Comparison of ENCODE assay signal across 11 cellular contexts in the genomic region with DNA sequence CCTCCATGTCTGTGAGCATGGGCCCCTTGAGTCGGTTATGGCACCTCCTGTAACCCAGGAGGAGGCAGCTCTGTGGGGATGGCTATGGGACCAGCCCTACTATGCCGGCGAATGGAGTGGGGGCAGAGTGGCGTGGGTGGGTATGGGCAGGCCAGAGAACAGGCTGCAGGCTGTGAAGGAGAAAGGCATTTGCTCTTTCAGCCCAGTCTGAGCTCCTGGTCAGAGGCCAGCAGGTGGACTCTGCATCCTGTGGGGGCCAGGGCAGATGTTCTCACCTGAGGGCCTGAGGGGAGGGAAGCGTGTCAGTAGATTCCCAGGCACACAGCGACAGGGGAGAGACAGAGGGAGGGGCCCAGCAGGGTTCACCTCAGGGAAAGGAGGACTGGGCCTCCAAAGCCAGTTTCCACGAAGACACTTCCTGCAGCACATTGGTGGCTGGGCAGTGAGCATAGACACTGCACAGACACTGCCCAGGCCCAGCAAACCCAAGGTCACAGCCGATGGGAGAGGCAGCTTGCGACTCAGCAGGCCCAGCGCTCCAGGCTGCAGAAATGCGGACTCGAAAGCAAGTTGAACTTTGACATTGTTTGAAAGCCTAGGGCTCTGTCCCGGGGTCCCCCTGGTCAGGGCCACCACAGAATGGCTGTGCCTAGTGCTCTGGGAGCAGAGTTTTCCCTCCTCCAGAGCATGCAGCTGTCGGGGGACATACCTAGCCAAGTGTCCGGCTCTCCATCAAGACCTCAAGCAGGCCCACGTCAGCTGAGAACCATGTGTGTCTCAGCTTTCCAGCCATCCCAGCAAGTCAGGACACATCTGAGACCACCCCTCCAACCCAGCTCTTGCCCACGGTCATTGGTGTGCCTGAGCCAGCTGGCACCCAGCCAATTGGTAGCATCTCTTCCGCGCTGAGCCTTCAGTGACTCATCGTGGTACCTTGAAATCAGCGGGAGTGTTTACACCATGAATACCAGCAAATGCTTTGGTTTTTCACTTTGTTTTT. TPM values are rescaled to one million over a fixed set of nuclear protein-coding genes. Genes with fewer than 3 reads are reported as not detected.
DNase-seq lines count a peak whose midpoint lies in the region; ATAC-seq and TF ChIP-seq lines count a peak whose summit lies in the region.
"Had no signal": no experiment of that assay in that cellular context is flagged by ENCODE, and none has a peak within 500 bp of the region (broad histone marks: within the 10 kb centered on the region; RNA-seq: fewer than 3 reads in every experiment).

No MANE protein-coding gene starts in this region.

- H3K27me3 Mint-ChIP-seq in CD8-positive, alpha-beta memory T cell, result peaks cover 21 to 47% of the 10 kb centered on the region in 2 donors

- no peaks in the 10 kb centered on the region for H3K79me2 ChIP-seq in HCT116 (ENCODE audit: insufficient read depth, low read length)

- no peaks in the 10 kb centered on the region for H3K9me3 ChIP-seq in A673 (ENCODE audit: low read depth, low read length, poor library complexity, severe bottlenecking)
- H3K9me3 ChIP-seq in HCT116 (ENCODE audit: control insufficient read depth in 1 of 2, insufficient read depth in 1 of 2, low read depth in 1 of 2, low read length in 2 of 2), result no peaks in the 10 kb centered on the region
- no peaks in the 10 kb centered on the region for H3K9me3 ChIP-seq in RWPE2 (ENCODE audit: severe bottlenecking)
- no peaks in the 10 kb centered on the region for H3K9me3 ChIP-seq in CD8-positive, alpha-beta memory T cell (ENCODE audit: low read length)

- no peak for TF ChIP-seq RAD21 in HCT116 (IDR thresholded peaks at IDR 0.05; ENCODE audit: low read depth)

- H3K9me3 Mint-ChIP-seq in CD8-positive, alpha-beta memory T cell, result no peaks in the 10 kb centered on the region
- H3K9me3 Mint-ChIP-seq: activated naive CD8-positive, alpha-beta T cell treated with anti-CD3 and anti-CD28 coated beads, Interleukin-2, amount 10 ng/mL, durations not matched to agents 7 days and 5 days had no signal

- no peaks in the 10 kb centered on the region for H3K36me3 Mint-ChIP-seq in CD8-positive, alpha-beta memory T cell
- H3K36me3 Mint-ChIP-seq: activated naive CD8-positive, alpha-beta T cell treated with anti-CD3 and anti-CD28 coated beads, Interleukin-2, amount 10 ng/mL, durations not matched to agents 7 days and 5 days had no signal

- H3K27ac ChIP-seq in A673 (ENCODE audit: low read depth, low read length, poor library complexity, severe bottlenecking), result no peak overlapping the region
- no peak overlapping the region for H3K27ac ChIP-seq in HCT116 (ENCODE audit: low read depth, low read length)
- peak overlapping the region; percentile 85 for H3K27ac ChIP-seq in RWPE2 (ENCODE audit: poor library complexity, severe bottlenecking)
- no peak overlapping the region for H3K27ac ChIP-seq in CD8-positive, alpha-beta memory T cell (ENCODE audit: low read depth, low read length)

- TF ChIP-seq POLR2A in HCT116 (IDR thresholded peaks at IDR 0.05; ENCODE audit: borderline replicate concordance, extremely low read depth, insufficient read depth, insufficient read length), result no peak

- peak; percentile 64 for DNase-seq in A673 (ENCODE audit: low spot score)
- no peak for DNase-seq in HCT116 (ENCODE audit: low read depth, low spot score)
- DNase-seq in RWPE2 (ENCODE audit: low spot score), result peak; percentile 98
- peak; percentile 63 to 76 for DNase-seq in foreskin fibroblast
- DNase-seq in SW 1271 (lab: John Stamatoyannopoulos, UW), result no peak
- DNase-seq in NCI-H187 treated with DMSO at 0.1 percent for 48 hours (lab: John Stamatoyannopoulos, UW), result no peak
- no peak for DNase-seq in CD8-positive, alpha-beta memory T cell
- DNase-seq: activated naive CD8-positive, alpha-beta T cell treated with anti-CD3 and anti-CD28 coated beads, Interleukin-2, amount 10 ng/mL, durations not matched to agents 7 days and 5 days; KG1; T-helper 17 cell had no signal

- peak overlapping the region; percentile 48 for H3K4me2 ChIP-seq in HCT116 (ENCODE audit: low read length)

- H3K9me2 ChIP-seq in HCT116 (ENCODE audit: insufficient read depth), result no peaks in the 10 kb centered on the region

- no peak overlapping the region for H2AFZ ChIP-seq in HCT116 (ENCODE audit: low read depth, low read length, poor library complexity, severe bottlenecking)

- no peak overlapping the region for H3K4me3 Mint-ChIP-seq in CD8-positive, alpha-beta memory T cell
- H3K4me3 Mint-ChIP-seq: activated naive CD8-positive, alpha-beta T cell treated with anti-CD3 and anti-CD28 coated beads, Interleukin-2, amount 10 ng/mL, durations not matched to agents 7 days and 5 days; T-helper 17 cell had no signal

- H3K4me1 ChIP-seq in A673 (ENCODE audit: insufficient read depth, low read length, poor library complexity, severe bottlenecking), result peaks cover 39% of the 10 kb centered on the region
- peaks cover 6 to 8% of the 10 kb centered on the region in 2 experiments for H3K4me1 ChIP-seq in HCT116 (ENCODE audit: control insufficient read depth in 1 of 2, insufficient read depth in 2 of 2, low read length in 2 of 2)
- H3K4me1 ChIP-seq in RWPE2 (ENCODE audit: insufficient read depth, poor library complexity, severe bottlenecking), result peaks cover 52% of the 10 kb centered on the region
- no peaks in the 10 kb centered on the region for H3K4me1 ChIP-seq in CD8-positive, alpha-beta memory T cell (ENCODE audit: insufficient read depth, low read length)

- BruUV-seq in A673 (replicated peaks; lab: Mats Ljungman, UMichigan) (no TSS peak), HCT116 (replicated peaks; lab: Mats Ljungman, UMichigan) (no TSS peak)

- H4K20me1 ChIP-seq in HCT116 (ENCODE audit: insufficient read depth), result no peaks in the 10 kb centered on the region

- POLR2A ChIA-PET in A673 (lab: Charles Lee; ENCODE audit: low non-redundant PET), result no interaction called here
- POLR2A ChIA-PET in HCT116 (lab: Charles Lee), result no interaction called here
- POLR2A ChIA-PET in CD8-positive, alpha-beta memory T cell (lab: Charles Lee), result no interaction called here

- no peaks in the 10 kb centered on the region for H3K27me3 ChIP-seq in A673 (replicated peaks; ENCODE audit: insufficient read depth, low read depth, low read length, poor library complexity)
- H3K27me3 ChIP-seq in HCT116 (ENCODE audit: insufficient read depth, low read length), result no peaks in the 10 kb centered on the region; the same call in 1 of the 2 replicates
- no peaks in the 10 kb centered on the region for H3K27me3 ChIP-seq in RWPE2 (ENCODE audit: insufficient read depth, poor library complexity, severe bottlenecking)
- H3K27me3 ChIP-seq in CD8-positive, alpha-beta memory T cell (ENCODE audit: insufficient read depth, low read length, poor library complexity, severe bottlenecking), result no peaks in the 10 kb centered on the region

- H3K36me3 ChIP-seq in A673 (ENCODE audit: insufficient read depth, low read length, poor library complexity, severe bottlenecking) (no peaks in the 10 kb centered on the region), HCT116 (ENCODE audit: control insufficient read depth in 1 of 2, insufficient read depth in 2 of 2, low read length in 2 of 2) (no peaks in the 10 kb centered on the region), RWPE2 (ENCODE audit: low read depth) (0 out of 2 replicates have a peak, but pooled peaks cover 3% of the 10 kb centered on the region)
- H3K36me3 ChIP-seq in CD8-positive, alpha-beta memory T cell (ENCODE audit: insufficient read depth, low read length), result no peaks in the 10 kb centered on the region

- intact Hi-C loops in A673 (cut with micrococcal nuclease; ENCODE audit: unreplicated experiment) (no loop called here), HCT116 (cut with micrococcal nuclease) (no loop called here)

- TF ChIP-seq CTCF in A673 (conservative IDR thresholded peaks at IDR 0.05; ENCODE audit: low read depth, low read length) (no peak), HCT116 (IDR thresholded peaks at IDR 0.05 in 2 of 3, conservative IDR thresholded peaks at IDR 0.05 in 1 of 3; ENCODE audit: borderline replicate concordance in 1 of 3, insufficient read depth in 1 of 3, low read depth in 2 of 3, low read length in 2 of 3) (no peak), RWPE2 (IDR thresholded peaks at IDR 0.05; ENCODE audit: poor library complexity, severe bottlenecking) (no peak), foreskin fibroblast (IDR thresholded peaks at IDR 0.05; ENCODE audit: low read depth, low read length) (no peak)

- ATAC-seq in HCT116 (peak; percentile 74), RWPE2 (ENCODE audit: low read depth) (peak; percentile 75), HG02798 (IDR thresholded peaks at IDR 0.05; ENCODE audit: poor library complexity, unreplicated experiment) (no peak)
- ATAC-seq: T-helper 17 cell had no signal

- H3K4me1 Mint-ChIP-seq in CD8-positive, alpha-beta memory T cell, result no peaks in the 10 kb centered on the region
- H3K4me1 Mint-ChIP-seq: activated naive CD8-positive, alpha-beta T cell treated with anti-CD3 and anti-CD28 coated beads, Interleukin-2, amount 10 ng/mL, durations not matched to agents 7 days and 5 days; T-helper 17 cell had no signal

- no peak overlapping the region for H3K9ac ChIP-seq in HCT116 (ENCODE audit: low read length)

- no peak overlapping the region for H3K4me3 ChIP-seq in A673 (ENCODE audit: low read depth, low read length, poor library complexity, severe bottlenecking)
- H3K4me3 ChIP-seq in HCT116 (replicated peaks in 1 of 2; ENCODE audit: low read depth in 1 of 2, low read length in 2 of 2), result no peak overlapping the region
- H3K4me3 ChIP-seq in RWPE2 (ENCODE audit: severe bottlenecking), result no peak overlapping the region
- no peak overlapping the region for H3K4me3 ChIP-seq in foreskin fibroblast (ENCODE audit: low read depth in 1 of 2, low read length in 2 of 2)
- no peak overlapping the region for H3K4me3 ChIP-seq in CD8-positive, alpha-beta memory T cell (ENCODE audit: low read length)

- peak overlapping the region in 1 of 8 donors; percentile 58 for H3K27ac Mint-ChIP-seq in CD8-positive, alpha-beta memory T cell
- H3K27ac Mint-ChIP-seq: activated naive CD8-positive, alpha-beta T cell treated with anti-CD3 and anti-CD28 coated beads, Interleukin-2, amount 10 ng/mL, durations not matched to agents 7 days and 5 days; T-helper 17 cell had no signal

- CTCF ChIA-PET in A673 (lab: Charles Lee) (no interaction called here), HCT116 (lab: Charles Lee) (interaction anchor here (0.8 to 2.6 kb wide), 2 partner anchors 8 to 141 kb away, joined by 3 to 10 read pairs; a partner anchor contains a TSS)
- CTCF ChIA-PET in CD8-positive, alpha-beta memory T cell (lab: Charles Lee), result interaction anchor here (11.4 to 12.5 kb wide), 2 partner anchors 13 to 24 kb away, joined by 128 to 130 read pairs; no protein-coding TSS in a partner anchor

- RAD21 ChIA-PET in HCT116 (lab: Charles Lee; ENCODE audit: low non-redundant PET in 1 of 2, low total read pairs in 2 of 2, uncharacterized antibody in 2 of 2, unreplicated experiment in 2 of 2), result interaction anchor here in 1 of 2 experiments (0.7 kb wide), 1 partner anchor 96 kb away, joined by 3 read pairs; no protein-coding TSS in a partner anchor

RNA-seq across cellular contexts. Expression of a gene that starts 53.8 kb away (rescaled TPM):
- total RNA-seq in A673 (2021), result 48.8 and 56.0 TPM in 2 replicates
- total RNA-seq in HCT116 (2021; ENCODE audit: unreplicated experiment), result 43.2 TPM
- 19.8 and 24.8 TPM in 2 replicates for polyA plus RNA-seq in HCT116 (2012)
- 10 to 100 TPM; 93.4 to 95.6 TPM for total RNA-seq in CD8-positive, alpha-beta memory T cell
- polyA plus RNA-seq in CD8-positive, alpha-beta memory T cell, result 55.9 TPM

Comparison
In these comparisons a context has a peak if more than half of its experiments do, and no peak if none do; other contexts are left out.
1. DNase-seq: peak in A673 (single experiment), RWPE2 (single experiment) and foreskin fibroblast (2 of 2); none in HCT116 (single experiment), SW 1271 (0 of 2), NCI-H187 treated with DMSO at 0.1 percent for 48 hours (single experiment) and CD8-positive, alpha-beta memory T cell (0 of 5).